In the genomic region with DNA sequence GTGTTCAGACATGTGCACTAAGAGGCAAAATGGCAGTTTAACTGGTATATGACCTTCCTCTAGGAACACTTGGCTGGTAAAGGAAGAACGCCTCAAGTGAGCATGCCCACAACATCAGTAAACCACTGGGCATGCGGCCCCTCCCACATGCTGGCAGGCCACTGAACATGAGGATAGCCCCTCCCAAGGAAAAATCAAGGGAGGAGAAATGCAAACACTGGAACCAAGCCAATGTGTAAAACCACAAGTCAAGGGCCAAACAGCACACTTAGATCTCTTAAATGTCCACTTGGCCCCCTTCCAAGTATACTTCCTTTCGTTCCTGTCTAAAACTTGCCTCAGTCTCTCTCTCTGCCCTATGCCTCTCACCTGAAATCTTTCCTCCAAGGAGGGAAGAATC, we compare ENCODE assay signal across 17 cellular contexts.
A peak's percentile ranks its signal among the peaks of the same experiment; 100 is the strongest.
DNase-seq lines count a peak whose midpoint lies in the region; ATAC-seq and TF ChIP-seq lines count a peak whose summit lies in the region.
"Had no signal": no experiment of that assay in that cellular context is flagged by ENCODE, and none has a peak within 500 bp of the region (broad histone marks: within the 10 kb centered on the region; RNA-seq: fewer than 3 reads in every experiment).

No MANE protein-coding gene starts in this region.

- TF ChIP-seq CTCF in LNCaP clone FGC (IDR thresholded peaks at IDR 0.05; ENCODE audit: control insufficient read depth, extremely low read depth, insufficient read depth) (no peak), RWPE1 (conservative IDR thresholded peaks at IDR 0.05; ENCODE audit: low read depth) (no peak), Caco-2 (IDR thresholded peaks at IDR 0.05; ENCODE audit: insufficient read depth in 1 of 2, low read depth in 1 of 2, low read length in 1 of 2, severe bottlenecking in 1 of 2, unreplicated experiment in 1 of 2) (no peak)

- DNase-seq in DMS153 treated with DMSO at 0.1 percent for 48 hours (lab: John Stamatoyannopoulos, UW; ENCODE audit: unreplicated experiment) (peak; percentile 59), LNCaP clone FGC (ENCODE audit: low read depth) (peak; percentile 2), RWPE1 (ENCODE audit: low spot score) (peak; percentile 17), foreskin melanocyte (peak; percentile 45), SKM-1 (lab: John Stamatoyannopoulos, UW; ENCODE audit: unreplicated experiment) (no peak), Caco-2 (no peak)
- DNase-seq: activated CD4-positive, alpha-beta T cell treated with anti-CD3 and anti-CD28 coated beads, Interleukin-2, amount 50 U/mL, for 4 hours; kidney; NCI-H1930; ovary had no signal

- no peaks in the 10 kb centered on the region for H3K27me3 ChIP-seq in Caco-2 (replicated peaks; ENCODE audit: control insufficient read depth, insufficient read depth, low read length)
- H3K27me3 ChIP-seq: ovary, SJSA1 had no signal

- POLR2A ChIA-PET in RWPE1 (lab: Yijun Ruan, JAX; ENCODE audit: low non-redundant PET), result no interaction called here
- POLR2A ChIA-PET in Caco-2 (lab: Charles Lee), result no interaction called here

- H3K27ac Mint-ChIP-seq in Caco-2 (ENCODE audit: unreplicated experiment), result no peak overlapping the region
- H3K27ac Mint-ChIP-seq: B cell; IgD-negative memory B cell; stimulated activated naive CD8-positive, alpha-beta T cell treated with anti-CD3 and anti-CD28 coated beads, Interleukin-15, Interleukin-2, amounts not matched to agents 100 ng/mL and 50 ng/mL, for 24 hours had no signal

- intact Hi-C loops in Caco-2 (cut with micrococcal nuclease; ENCODE audit: unreplicated experiment), result no loop called here

- CTCF ChIA-PET in RWPE1 (lab: Yijun Ruan, JAX), result interaction anchor here (0.5 kb wide), 1 partner anchor 136 kb away, joined by 3 read pairs; no protein-coding TSS in a partner anchor
- CTCF ChIA-PET in Caco-2 (lab: Charles Lee), result no interaction called here

- no peaks in the 10 kb centered on the region for H3K36me3 ChIP-seq in Caco-2 (ENCODE audit: control insufficient read depth, insufficient read depth, low read length)
- H3K36me3 ChIP-seq: HAP-1, ovary, SJSA1 had no signal

- no peaks in the 10 kb centered on the region for H3K4me1 Mint-ChIP-seq in Caco-2 (ENCODE audit: low read depth, unreplicated experiment)
- H3K4me1 Mint-ChIP-seq: B cell had no signal

- ATAC-seq in GM19395 (IDR thresholded peaks at IDR 0.05; ENCODE audit: unreplicated experiment) (no peak), HG02798 (IDR thresholded peaks at IDR 0.05; ENCODE audit: poor library complexity, unreplicated experiment) (no peak)

- H3K4me3 ChIP-seq in LNCaP clone FGC (ENCODE audit: low read depth, low read length) (no peak overlapping the region), Caco-2 (ENCODE audit: low read depth, low read length) (no peak overlapping the region)
- H3K4me3 ChIP-seq: HAP-1, ovary, SJSA1 had no signal

- no peaks in the 10 kb centered on the region for H3K9me3 Mint-ChIP-seq in Caco-2 (ENCODE audit: unreplicated experiment)
- H3K9me3 Mint-ChIP-seq: stimulated activated naive CD8-positive, alpha-beta T cell treated with anti-CD3 and anti-CD28 coated beads, Interleukin-15, Interleukin-2, amounts not matched to agents 100 ng/mL and 50 ng/mL, for 24 hours had no signal

- H3K27ac ChIP-seq in RWPE1, result no peak overlapping the region
- H3K27ac ChIP-seq: ovary, SJSA1 had no signal

- no peaks in the 10 kb centered on the region for H3K4me1 ChIP-seq in Caco-2
- H3K4me1 ChIP-seq: HAP-1, SJSA1 had no signal

- no peaks in the 10 kb centered on the region for H3K9me3 ChIP-seq in Caco-2
- H3K9me3 ChIP-seq: HAP-1, ovary, SJSA1 had no signal

- no peaks in the 10 kb centered on the region for H3K27me3 Mint-ChIP-seq in Caco-2 (ENCODE audit: insufficient read depth, unreplicated experiment)
- H3K27me3 Mint-ChIP-seq: B cell; IgD-negative memory B cell; stimulated activated naive CD8-positive, alpha-beta T cell treated with anti-CD3 and anti-CD28 coated beads, Interleukin-15, Interleukin-2, amounts not matched to agents 100 ng/mL and 50 ng/mL, for 24 hours had no signal

- no TSS peak for BruUV-seq in Caco-2 (replicated peaks; lab: Mats Ljungman, UMichigan)

- no peaks in the 10 kb centered on the region for H3K36me3 Mint-ChIP-seq in Caco-2 (ENCODE audit: insufficient read depth, unreplicated experiment)
- H3K36me3 Mint-ChIP-seq: IgD-negative memory B cell had no signal

- H3K4me3 Mint-ChIP-seq in Caco-2 (ENCODE audit: unreplicated experiment), result no peak overlapping the region
- H3K4me3 Mint-ChIP-seq: B cell; IgD-negative memory B cell; stimulated activated naive CD8-positive, alpha-beta T cell treated with anti-CD3 and anti-CD28 coated beads, Interleukin-15, Interleukin-2, amounts not matched to agents 100 ng/mL and 50 ng/mL, for 24 hours had no signal

Comparison
In these comparisons a context has a peak if more than half of its experiments do, and no peak if none do; other contexts are left out.
1. DNase-seq: peak in DMS153 treated with DMSO at 0.1 percent for 48 hours (single experiment), LNCaP clone FGC (single experiment), RWPE1 (single experiment) and foreskin melanocyte (single experiment); none in SKM-1 (single experiment) and Caco-2 (0 of 2).